Comparison of ENCODE assay signal across 1 cellular context in genomic region chr10:103804866-103805265, GRCh38.
TF ChIP-seq lines count a peak whose summit lies in the region.

No MANE protein-coding gene starts in this region.

TF ChIP-seq in GM23338, 12 proteins besides CTCF, POLR2A, EP300 and RAD21 (continued from another document):
- no peak for TF ChIP-seq REST (IDR thresholded peaks at IDR 0.05; ENCODE audit: unreplicated experiment)
- TF ChIP-seq ZNF462 (CRISPR knock-in tag; IDR thresholded peaks at IDR 0.05): no peak
- TF ChIP-seq JUNB (IDR thresholded peaks at IDR 0.05; ENCODE audit: unreplicated experiment): no peak
- no peak for TF ChIP-seq EZH2phosphoT487 (IDR thresholded peaks at IDR 0.05; ENCODE audit: unreplicated experiment)
- no peak for TF ChIP-seq ZNF114 (CRISPR knock-in tag; IDR thresholded peaks at IDR 0.05)
- TF ChIP-seq ETS1 (IDR thresholded peaks at IDR 0.05): no peak
- TF ChIP-seq EZH2 (IDR thresholded peaks at IDR 0.05; ENCODE audit: low read depth, unreplicated experiment): no peak
